ENCODE assay signal across 1 cellular context in genomic region chr1:43974443-43975248, GRCh38.
TF ChIP-seq lines count a peak whose summit lies in the region.

TSS of gene ATP6V0B (plus strand) at chr1:43974960. CDS start at chr1:43975041, 81 bp downstream.

TF ChIP-seq in WTC11, 78 proteins besides CTCF, POLR2A, EP300 and RAD21 (continued from another document and continues in another):
- no peak for TF ChIP-seq PREB (CRISPR knock-in tag; IDR thresholded peaks at IDR 0.05; ENCODE audit: borderline replicate concordance)
- no peak for TF ChIP-seq ZNF219 (CRISPR knock-in tag; IDR thresholded peaks at IDR 0.05; ENCODE audit: borderline replicate concordance)
- peak; percentile 76 for TF ChIP-seq FOXP4 (CRISPR knock-in tag; IDR thresholded peaks at IDR 0.05)
- TF ChIP-seq NFYB (CRISPR knock-in tag; conservative IDR thresholded peaks at IDR 0.05; ENCODE audit: low read depth) = no peak
- TF ChIP-seq HMGXB4 (CRISPR knock-in tag; IDR thresholded peaks at IDR 0.05) = no peak; the same call in 1 of the 2 replicates
- no peak for TF ChIP-seq ATF6 (CRISPR knock-in tag; IDR thresholded peaks at IDR 0.05)
- TF ChIP-seq GRHL2 (CRISPR knock-in tag; IDR thresholded peaks at IDR 0.05; ENCODE audit: insufficient replicate concordance, severe bottlenecking) = no peak
- no peak; the same call in 1 of the 2 replicates for TF ChIP-seq ETV6 (CRISPR knock-in tag; IDR thresholded peaks at IDR 0.05)
- TF ChIP-seq ZNF138 (CRISPR knock-in tag; conservative IDR thresholded peaks at IDR 0.05) = no peak
- TF ChIP-seq NFATC4 (CRISPR knock-in tag; IDR thresholded peaks at IDR 0.05) = no peak
- peak; percentile 71; the same call in 1 of the 2 replicates for TF ChIP-seq GABPB1 (CRISPR knock-in tag; IDR thresholded peaks at IDR 0.05)
- peak; percentile 88 for TF ChIP-seq FOXK1 (CRISPR knock-in tag; IDR thresholded peaks at IDR 0.05)
- no peak for TF ChIP-seq CBFB (CRISPR knock-in tag; IDR thresholded peaks at IDR 0.05; ENCODE audit: low read depth)
- TF ChIP-seq ZMAT4 (CRISPR knock-in tag; IDR thresholded peaks at IDR 0.05) = peak; percentile 70; the same call in 1 of the 2 replicates
- no peak for TF ChIP-seq ATF2 (CRISPR knock-in tag; IDR thresholded peaks at IDR 0.05; ENCODE audit: borderline replicate concordance, low read depth)
- no peak for TF ChIP-seq TEAD1 (CRISPR knock-in tag; IDR thresholded peaks at IDR 0.05)
- TF ChIP-seq ZNF317 (CRISPR knock-in tag; IDR thresholded peaks at IDR 0.05; ENCODE audit: borderline replicate concordance, low read depth) = no peak
- peak; percentile 79 for TF ChIP-seq E2F4 (CRISPR knock-in tag; IDR thresholded peaks at IDR 0.05; ENCODE audit: borderline replicate concordance, low read depth)
- TF ChIP-seq ATF1 (CRISPR knock-in tag; IDR thresholded peaks at IDR 0.05) = no peak
- no peak for TF ChIP-seq TEAD4 (CRISPR knock-in tag; IDR thresholded peaks at IDR 0.05)
- no peak for TF ChIP-seq PRDM15 (CRISPR knock-in tag; IDR thresholded peaks at IDR 0.05)
- peak; percentile 91; the same call in 1 of the 2 replicates for TF ChIP-seq E2F5 (CRISPR knock-in tag; IDR thresholded peaks at IDR 0.05)
- no peak; the same call in 1 of the 2 replicates for TF ChIP-seq ESRRA (CRISPR knock-in tag; IDR thresholded peaks at IDR 0.05; ENCODE audit: borderline replicate concordance)
- TF ChIP-seq CDX4 (CRISPR knock-in tag; IDR thresholded peaks at IDR 0.05; ENCODE audit: borderline replicate concordance) = no peak
- no peak; the same call in 1 of the 2 replicates for TF ChIP-seq FOXP1 (CRISPR knock-in tag; IDR thresholded peaks at IDR 0.05; ENCODE audit: borderline replicate concordance)
- peak; percentile 64; the same call in 1 of the 2 replicates for TF ChIP-seq ZNF416 (CRISPR knock-in tag; IDR thresholded peaks at IDR 0.05)
- peak; percentile 86; the same call in 1 of the 2 replicates for TF ChIP-seq ERG (CRISPR knock-in tag; IDR thresholded peaks at IDR 0.05)
- TF ChIP-seq ZNF121 (CRISPR knock-in tag; IDR thresholded peaks at IDR 0.05) = no peak
- peak; percentile 51; the same call in 1 of the 2 replicates for TF ChIP-seq ZNF671 (CRISPR knock-in tag; IDR thresholded peaks at IDR 0.05)
- no peak for TF ChIP-seq ZNF423 (CRISPR knock-in tag; IDR thresholded peaks at IDR 0.05)
- TF ChIP-seq ZNF281 (CRISPR knock-in tag; IDR thresholded peaks at IDR 0.05) = no peak
- TF ChIP-seq NR2C2 (CRISPR knock-in tag; IDR thresholded peaks at IDR 0.05) = no peak
- no peak for TF ChIP-seq CREB1 (CRISPR knock-in tag; IDR thresholded peaks at IDR 0.05)
